Comparison of ENCODE assay signal across 14 cellular contexts in the genomic region with DNA sequence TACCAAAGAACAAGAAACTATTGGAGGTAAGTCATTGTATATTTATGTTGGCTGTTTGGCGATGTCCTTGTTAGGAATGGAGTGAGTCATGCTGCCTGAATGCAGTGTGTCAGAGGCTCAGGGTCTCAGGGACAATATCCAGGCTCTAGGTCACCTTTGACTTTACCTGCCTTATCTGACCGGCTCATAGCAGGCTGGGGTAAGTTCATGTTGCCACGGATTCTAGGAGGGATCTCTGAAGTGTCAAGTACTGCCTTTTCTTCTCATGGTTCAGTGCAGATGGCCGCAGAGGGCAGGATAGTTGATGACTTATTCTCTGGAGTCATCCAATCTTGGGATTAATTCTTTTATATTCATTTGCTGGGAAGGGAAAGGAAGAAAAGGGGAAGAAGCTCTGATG. TPM values are rescaled to one million over a fixed set of nuclear protein-coding genes. Genes with fewer than 3 reads are reported as not detected.
A peak's percentile ranks its signal among the peaks of the same experiment; 100 is the strongest.
DNase-seq lines count a peak whose midpoint lies in the region; ATAC-seq lines count a peak whose summit lies in the region.
"Had no signal": no experiment of that assay in that cellular context is flagged by ENCODE, and none has a peak within 500 bp of the region (broad histone marks: within the 10 kb centered on the region; RNA-seq: fewer than 3 reads in every experiment).

No MANE protein-coding gene starts in this region.

- peak; percentile 80 for DNase-seq in A172 (ENCODE audit: low spot score)
- peak; percentile 65 for DNase-seq in astrocyte of the hippocampus (ENCODE audit: low read depth, low spot score)
- DNase-seq in iPS DF 4.7 (ENCODE audit: extremely low read depth, low spot score): peak; percentile 25
- DNase-seq in GM19240 (ENCODE audit: insufficient read length, low spot score): no peak
- no peak for DNase-seq in effector CD4-positive, alpha-beta T cell
- no peak for DNase-seq in NCI-H146 (lab: John Stamatoyannopoulos, UW)
- DNase-seq: activated CD4-positive, alpha-beta T cell treated with anti-CD3 and anti-CD28 coated beads, Interleukin-2, amount 10 ng/mL, durations not matched to agents 7 days and 5 days; activated naive CD8-positive, alpha-beta T cell treated with anti-CD3 and anti-CD28 coated beads for 36 hours; NCI-H1417 treated with DMSO at 0.1 percent for 48 hours; OCI-M1; stimulated activated CD4-positive, alpha-beta T cell treated with anti-CD3 and anti-CD28 coated beads, Interleukin-4, amount 100 ng/mL, for 4 hours; upper lobe of left lung had no signal

- no peaks in the 10 kb centered on the region for H3K27me3 ChIP-seq in HUES48 (ENCODE audit: control insufficient read depth, insufficient read depth, low read length)
- H3K27me3 ChIP-seq: upper lobe of left lung had no signal

- ATAC-seq in GM19467 (IDR thresholded peaks at IDR 0.05; ENCODE audit: unreplicated experiment): no peak

- no peak overlapping the region for H3K9ac ChIP-seq in HUES48 (ENCODE audit: low read depth, low read length)

- no peaks in the 10 kb centered on the region for H3K36me3 ChIP-seq in HUES48 (ENCODE audit: control insufficient read depth, insufficient read depth, low read length)
- H3K36me3 ChIP-seq: upper lobe of left lung had no signal

- no peak overlapping the region for H3K4me3 ChIP-seq in HUES48 (ENCODE audit: low read depth, low read length)
- H3K4me3 ChIP-seq: upper lobe of left lung had no signal

- no peaks in the 10 kb centered on the region for H3K9me3 ChIP-seq in HUES48 (ENCODE audit: control insufficient read depth, insufficient read depth, low read length)
- H3K9me3 ChIP-seq: upper lobe of left lung had no signal

- H3K4me1 ChIP-seq in HUES48 (ENCODE audit: control insufficient read depth, insufficient read depth, low read length): no peaks in the 10 kb centered on the region
- H3K4me1 ChIP-seq: upper lobe of left lung had no signal

- H3K27ac ChIP-seq in HUES48 (ENCODE audit: low read depth, low read length): peak overlapping the region; percentile 65
- H3K27ac ChIP-seq: upper lobe of left lung had no signal

RNA-seq across cellular contexts. Expression of a gene that starts 53.2 kb away (rescaled TPM):
- 0.29 TPM in 1 of 2 replicates, not detected in the other for total RNA-seq in A172 (2014; rRNA removed; shearing (Covaris generic))

Comparison
In these comparisons a context has a peak if more than half of its experiments do, and no peak if none do; other contexts are left out.
1. DNase-seq: peak in A172 (single experiment), astrocyte of the hippocampus (single experiment) and iPS DF 4.7 (single experiment); none in GM19240 (single experiment), effector CD4-positive, alpha-beta T cell (single experiment) and NCI-H146 (single experiment).